In the genomic region with DNA sequence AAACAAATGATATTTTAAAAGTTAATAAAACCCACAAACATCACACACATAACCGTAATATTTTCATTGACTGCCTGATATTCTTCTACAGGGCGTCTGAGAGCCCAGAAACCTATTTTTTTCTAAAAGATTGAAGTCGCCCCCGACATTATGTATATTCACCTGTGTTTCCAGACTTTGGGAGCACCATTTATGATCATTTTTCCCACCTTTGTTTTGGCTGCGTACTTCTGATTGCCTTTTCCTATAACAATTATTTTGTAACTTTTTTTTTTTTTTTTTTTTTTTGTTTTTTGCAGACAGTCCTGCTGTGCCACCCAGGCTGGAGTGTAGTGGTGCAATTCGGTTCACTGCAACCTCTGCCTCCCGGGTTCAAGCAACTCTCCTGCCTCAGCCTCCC, we compare ENCODE assay signal across 8 cellular contexts. TPM values are rescaled to one million over a fixed set of nuclear protein-coding genes. Genes with fewer than 3 reads are reported as not detected.
DNase-seq lines count a peak whose midpoint lies in the region; ATAC-seq and TF ChIP-seq lines count a peak whose summit lies in the region.

No MANE protein-coding gene starts in this region.

- no peaks in the 10 kb centered on the region for H3K9me3 Mint-ChIP-seq in T-helper 1 cell treated with Interleukin-12 subunit alpha and Interleukin-12 subunit beta and Interleukin-4 antibody, amounts not matched to agents 30 μg/mL and 1 μg/mL, for 36 hours
- H3K9me3 Mint-ChIP-seq in activated CD8-positive, alpha-beta T cell treated with anti-CD3 and anti-CD28 coated beads for 36 hours = no peaks in the 10 kb centered on the region

- no peaks in the 10 kb centered on the region for H3K27me3 Mint-ChIP-seq in T-helper 1 cell treated with Interleukin-12 subunit alpha and Interleukin-12 subunit beta and Interleukin-4 antibody, amounts not matched to agents 30 μg/mL and 1 μg/mL, for 36 hours (ENCODE audit: low read depth)
- H3K27me3 Mint-ChIP-seq in activated CD8-positive, alpha-beta T cell treated with anti-CD3 and anti-CD28 coated beads for 36 hours = no peaks in the 10 kb centered on the region

- peak overlapping the region; percentile 91 for H3K4me3 Mint-ChIP-seq in T-helper 1 cell treated with Interleukin-12 subunit alpha and Interleukin-12 subunit beta and Interleukin-4 antibody, amounts not matched to agents 30 μg/mL and 1 μg/mL, for 36 hours
- H3K4me3 Mint-ChIP-seq in activated CD8-positive, alpha-beta T cell treated with anti-CD3 and anti-CD28 coated beads for 36 hours = peak overlapping the region; percentile 84

- TF ChIP-seq POLR2A in stomach (IDR thresholded peaks at IDR 0.05) = no peak

- intact Hi-C loops in activated CD8-positive, alpha-beta T cell treated with anti-CD3 and anti-CD28 coated beads for 36 hours (cut with micrococcal nuclease) = no loop called here
- intact Hi-C loops in stomach (cut with DNase I; ENCODE audit: low total_unique reads) = no loop called here

- H3K4me3 ChIP-seq in iPS-18c (ENCODE audit: insufficient read depth, low read depth, low read length) (peak overlapping the region; percentile 90), stomach (peak overlapping the region; percentile 88 to 97 (median 94))

- 84 to 89% (median 87%) methylated on average over 7 of the region's 7 CpGs for WGBS in stomach, 5 donors

- peaks cover 7% of the 10 kb centered on the region for H3K36me3 Mint-ChIP-seq in T-helper 1 cell treated with Interleukin-12 subunit alpha and Interleukin-12 subunit beta and Interleukin-4 antibody, amounts not matched to agents 30 μg/mL and 1 μg/mL, for 36 hours (ENCODE audit: low read depth)
- peaks cover 13% of the 10 kb centered on the region for H3K36me3 Mint-ChIP-seq in activated CD8-positive, alpha-beta T cell treated with anti-CD3 and anti-CD28 coated beads for 36 hours (ENCODE audit: low read depth)

- no peak for ATAC-seq in activated CD8-positive, alpha-beta T cell treated with anti-CD3 and anti-CD28 coated beads for 36 hours

- H3K36me3 ChIP-seq in stomach = peaks cover 0 to 6% (median 0%) of the 10 kb centered on the region in 4 donors

- TF ChIP-seq CTCF in activated CD8-positive, alpha-beta T cell treated with anti-CD3 and anti-CD28 coated beads for 36 hours (IDR thresholded peaks at IDR 0.05) = no peak
- no peak for TF ChIP-seq CTCF in stomach (IDR thresholded peaks at IDR 0.05)

- peak overlapping the region; percentile 89 for H3K27ac Mint-ChIP-seq in T-helper 1 cell treated with Interleukin-12 subunit alpha and Interleukin-12 subunit beta and Interleukin-4 antibody, amounts not matched to agents 30 μg/mL and 1 μg/mL, for 36 hours
- H3K27ac Mint-ChIP-seq in activated CD8-positive, alpha-beta T cell treated with anti-CD3 and anti-CD28 coated beads for 36 hours = peak overlapping the region; percentile 95

- H3K9me3 ChIP-seq in iPS-18c (ENCODE audit: control insufficient read depth, insufficient read depth, low read length) (no peaks in the 10 kb centered on the region), stomach (no peaks in the 10 kb centered on the region)

- CTCF ChIA-PET in activated CD8-positive, alpha-beta T cell treated with anti-CD3 and anti-CD28 coated beads for 36 hours (lab: Charles Lee) = interaction anchor here (0.8 to 1.1 kb wide), 2 partner anchors 10 to 62 kb away, joined by 3 to 4 read pairs; no protein-coding TSS in a partner anchor

- H3K4me1 Mint-ChIP-seq in T-helper 1 cell treated with Interleukin-12 subunit alpha and Interleukin-12 subunit beta and Interleukin-4 antibody, amounts not matched to agents 30 μg/mL and 1 μg/mL, for 36 hours (ENCODE audit: low read depth) = peaks cover 21% of the 10 kb centered on the region
- H3K4me1 Mint-ChIP-seq in activated CD8-positive, alpha-beta T cell treated with anti-CD3 and anti-CD28 coated beads for 36 hours (ENCODE audit: low read depth) = peaks cover 25% of the 10 kb centered on the region

- DNase-seq in T-helper 1 cell (no peak), stomach (no peak), SHP77 (lab: John Stamatoyannopoulos, UW) (no peak), activated gamma-delta T cell (lab: John Stamatoyannopoulos, UW) (no peak)
- DNase-seq in activated CD8-positive, alpha-beta T cell treated with anti-CD3 and anti-CD28 coated beads for 36 hours = no peak
- DNase-seq in stimulated activated CD4-positive, alpha-beta T cell treated with anti-CD3 and anti-CD28 coated beads, Interleukin-4, amount 100 ng/mL, for 1 hour = no peak

- POLR2A ChIA-PET in activated CD8-positive, alpha-beta T cell treated with anti-CD3 and anti-CD28 coated beads for 36 hours (lab: Charles Lee) = no interaction called here

- H3K4me1 ChIP-seq in stomach = peaks cover 8 to 45% (median 42%) of the 10 kb centered on the region in 4 donors

- peak overlapping the region in 4 of 5 donors; percentile 94 to 99 (median 96) for H3K27ac ChIP-seq in stomach

- H3K27me3 ChIP-seq in stomach = no peaks in the 10 kb centered on the region

- TF ChIP-seq EP300 in stomach (IDR thresholded peaks at IDR 0.05) = no peak

RNA-seq across cellular contexts. Expression of a gene that starts 0.8 kb away (rescaled TPM):
- total RNA-seq in activated CD8-positive, alpha-beta T cell treated with anti-CD3 and anti-CD28 coated beads for 36 hours = 10 to 100 TPM; 17.4 to 17.7 TPM
- total RNA-seq in stomach = 100 to 1,000 TPM in 1 of 5 donors, 10 to 100 TPM in 4; 29.9 to 132 (median 48.4) TPM
- 10 to 100 TPM in 2 of 3 donors, 1 to 10 TPM in 1; 9.1 to 35.9 (median 18.6) TPM for polyA plus RNA-seq in stomach

RNA-seq across cellular contexts. Expression of a gene that starts 36.1 kb away (rescaled TPM):
- under 1 TPM in 1 of 2 experiments, not detected in 1; 0.16 TPM for total RNA-seq in activated CD8-positive, alpha-beta T cell treated with anti-CD3 and anti-CD28 coated beads for 36 hours
- total RNA-seq in stomach = not detected
- 1 to 10 TPM in 1 of 3 donors, under 1 TPM in 1, not detected in 1; 0.10 to 2.0 TPM for polyA plus RNA-seq in stomach
